1 cellular context compared by ENCODE assay signal in the genomic region with DNA sequence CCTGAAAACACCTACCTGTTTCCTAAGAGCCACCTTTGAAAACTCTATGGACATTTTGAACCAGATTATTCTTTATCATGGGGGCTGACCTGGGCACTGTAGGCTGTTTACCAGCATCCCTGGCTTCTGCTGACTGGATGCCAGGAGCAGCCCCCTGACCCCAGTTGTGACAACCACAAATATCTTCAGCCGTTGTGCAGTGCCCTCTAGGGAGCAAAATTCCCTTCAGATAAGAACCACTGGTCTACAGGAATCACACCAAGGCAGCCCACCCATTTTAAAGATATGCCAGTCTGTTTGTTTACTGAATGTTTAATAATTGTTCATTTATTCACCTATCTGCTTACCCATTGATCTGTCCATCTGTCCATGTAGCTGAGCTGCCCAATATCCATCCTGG.
TF ChIP-seq lines count a peak whose summit lies in the region.

No MANE protein-coding gene starts in this region.

TF ChIP-seq in WTC11, 78 proteins besides CTCF, POLR2A, EP300 and RAD21 (continued from another document):
- no peak for TF ChIP-seq ZNF425 (CRISPR knock-in tag; conservative IDR thresholded peaks at IDR 0.05)
